ENCODE assay signal across 8 cellular contexts in genomic region chr1:93347319-93347899, GRCh38. TPM values are rescaled to one million over a fixed set of nuclear protein-coding genes. Genes with fewer than 3 reads are reported as not detected.
A peak's percentile ranks its signal among the peaks of the same experiment; 100 is the strongest.
DNase-seq lines count a peak whose midpoint lies in the region; ATAC-seq and TF ChIP-seq lines count a peak whose summit lies in the region.

No MANE protein-coding gene starts in this region.

- peaks cover 9% of the 10 kb centered on the region for H3K27me3 Mint-ChIP-seq in GM23338 (ENCODE audit: insufficient read depth, low read depth, poor library complexity)

- no peak overlapping the region for H3K27ac Mint-ChIP-seq in GM23338

- H3K4me1 ChIP-seq in GM23338 (ENCODE audit: insufficient read depth) = peaks cover 19% of the 10 kb centered on the region

- peaks cover 5% of the 10 kb centered on the region; the same call in 2 of the 3 replicates for H3K36me3 Mint-ChIP-seq in GM23338 (ENCODE audit: low read depth)

- peak overlapping the region; percentile 88 for H3K9ac ChIP-seq in SU-DHL-6 (ENCODE audit: low read length)

- H3K79me2 ChIP-seq in GM23338 (replicated peaks; ENCODE audit: insufficient read depth) (peaks cover 65% of the 10 kb centered on the region), SU-DHL-6 (ENCODE audit: insufficient read depth, low read length) (peaks cover 90% of the 10 kb centered on the region)

- H3K27me3 ChIP-seq in GM23338 (ENCODE audit: insufficient read depth) = no peaks in the 10 kb centered on the region
- no peaks in the 10 kb centered on the region for H3K27me3 ChIP-seq in SU-DHL-6 (ENCODE audit: low read length)

- H4K20me1 ChIP-seq in GM23338 (replicated peaks; ENCODE audit: insufficient read depth) (peaks cover 21% of the 10 kb centered on the region), SU-DHL-6 (ENCODE audit: low read depth, low read length) (peaks cover 43% of the 10 kb centered on the region)

- H3K36me3 ChIP-seq in GM23338 (ENCODE audit: insufficient read depth) = no peaks in the 10 kb centered on the region; the same call in 1 of the 2 replicates
- H3K36me3 ChIP-seq in SU-DHL-6 (ENCODE audit: low read length) = peaks cover 28% of the 10 kb centered on the region

- H3K9me2 ChIP-seq in GM23338 (ENCODE audit: insufficient read depth) (no peaks in the 10 kb centered on the region), SU-DHL-6 (replicated peaks; ENCODE audit: insufficient read depth, low read length) (no peaks in the 10 kb centered on the region)

- H3F3A ChIP-seq in GM23338 (replicated peaks; ENCODE audit: low read depth) = peaks cover 6% of the 10 kb centered on the region
- 0 out of 2 replicates have a peak, but pooled peaks cover 9% of the 10 kb centered on the region for H3F3A ChIP-seq in SU-DHL-6 (ENCODE audit: insufficient read depth)

- no peak for TF ChIP-seq CTCF in GM23338 (conservative IDR thresholded peaks at IDR 0.05; ENCODE audit: low read depth in 2 of 2)
- no peak for TF ChIP-seq CTCF in SU-DHL-6 (IDR thresholded peaks at IDR 0.05; ENCODE audit: insufficient read depth, low read length, poor library complexity, severe bottlenecking)
- no peak for TF ChIP-seq CTCF in fibroblast of villous mesenchyme (IDR thresholded peaks at IDR 0.05; ENCODE audit: insufficient read depth, low read depth, low read length)

- peak overlapping the region; percentile 90 for H3K4me3 Mint-ChIP-seq in GM23338

- DNase-seq in GM23338 (ENCODE audit: low spot score) = no peak
- no peak for DNase-seq in fibroblast of villous mesenchyme (ENCODE audit: low read depth)
- no peak for DNase-seq in skeletal muscle cell (ENCODE audit: low read depth)
- no peak for DNase-seq in hippocampal formation (lab: John Stamatoyannopoulos, UW)
- no peak for DNase-seq in dedifferentiated amniotic fluid mesenchymal stem cell (ENCODE audit: extremely low spot score)

- H3K4me3 ChIP-seq in GM23338 = peak overlapping the region; percentile 87
- peak overlapping the region; percentile 89 for H3K4me3 ChIP-seq in SU-DHL-6 (ENCODE audit: insufficient read depth, low read length, poor library complexity, severe bottlenecking)
- H3K4me3 ChIP-seq in fibroblast of villous mesenchyme (ENCODE audit: low read depth, low read length) = peak overlapping the region; percentile 75
- H3K4me3 ChIP-seq in skeletal muscle cell (ENCODE audit: low read depth, low read length) = peak overlapping the region; percentile 86

- no peak overlapping the region for H2AFZ ChIP-seq in GM23338
- H2AFZ ChIP-seq in SU-DHL-6 (ENCODE audit: low read depth, low read length, severe bottlenecking) = no peak overlapping the region

- peaks cover 15% of the 10 kb centered on the region; the same call in 2 of the 3 replicates for H3K4me1 Mint-ChIP-seq in GM23338

- ATAC-seq in GM23338 (no peak), HG02981 (IDR thresholded peaks at IDR 0.05; ENCODE audit: unreplicated experiment) (no peak), GM21367 (IDR thresholded peaks at IDR 0.05; ENCODE audit: unreplicated experiment) (no peak)

- H3K4me2 ChIP-seq in GM23338 (peak overlapping the region; percentile 83), SU-DHL-6 (ENCODE audit: low read depth, low read length, poor library complexity, severe bottlenecking) (peak overlapping the region; percentile 93)

- H3K27ac ChIP-seq in GM23338 (ENCODE audit: low read depth) (no peak overlapping the region), SU-DHL-6 (ENCODE audit: low read depth, low read length) (peak overlapping the region; percentile 79; the same call in 1 of the 2 replicates)

- no peaks in the 10 kb centered on the region for H3K9me3 Mint-ChIP-seq in GM23338

- no peaks in the 10 kb centered on the region for H3K9me3 ChIP-seq in SU-DHL-6 (ENCODE audit: insufficient read depth, low read length)

TF ChIP-seq in GM23338, 12 proteins besides CTCF, POLR2A, EP300 and RAD21 (continues in another document):
- no peak for TF ChIP-seq ZNF114 (CRISPR knock-in tag; IDR thresholded peaks at IDR 0.05)
- TF ChIP-seq NANOG (IDR thresholded peaks at IDR 0.05; ENCODE audit: borderline replicate concordance) = no peak
- TF ChIP-seq ZNF462 (CRISPR knock-in tag; IDR thresholded peaks at IDR 0.05) = no peak
- TF ChIP-seq REST (IDR thresholded peaks at IDR 0.05; ENCODE audit: unreplicated experiment) = no peak
- no peak for TF ChIP-seq EZH2phosphoT487 (IDR thresholded peaks at IDR 0.05; ENCODE audit: unreplicated experiment)
- no peak for TF ChIP-seq EZH2 (IDR thresholded peaks at IDR 0.05; ENCODE audit: low read depth, unreplicated experiment)

RNA-seq across cellular contexts. Expression of gene DR1, which starts 1.7 kb away (rescaled TPM):
- total RNA-seq in GM23338 (2014; rRNA removed; shearing (Covaris generic)) = 59.6 and 61.2 TPM in 2 replicates
- polyA plus RNA-seq in GM23338 (2016; fragmentation: Nextera tagmentation; extraction: Ambion mirVana) = 20.5 and 20.9 TPM in 2 replicates
- total RNA-seq in fibroblast of villous mesenchyme = 27.7 and 45.8 TPM in 2 replicates
